23 cellular contexts compared by ENCODE assay signal in the genomic region with DNA sequence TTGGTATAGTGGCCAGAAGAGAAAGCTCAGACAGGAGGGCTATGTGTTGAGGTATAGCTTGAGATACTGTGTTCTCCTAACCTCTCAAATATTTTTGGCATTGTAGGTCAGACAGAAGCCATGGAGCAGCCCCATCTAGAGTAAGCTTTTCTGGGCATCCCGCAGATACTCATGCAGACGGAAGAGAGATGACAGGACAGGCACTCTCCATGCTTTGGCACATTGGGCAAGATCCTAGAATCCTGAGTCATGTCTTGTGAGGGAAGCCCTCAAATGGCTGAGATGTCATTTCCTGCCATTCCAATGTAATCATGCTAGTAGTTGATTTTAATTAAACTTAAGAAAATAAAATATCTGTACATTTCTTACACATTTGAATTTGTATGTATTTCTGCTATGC. TPM values are rescaled to one million over a fixed set of nuclear protein-coding genes. Genes with fewer than 3 reads are reported as not detected.
DNase-seq lines count a peak whose midpoint lies in the region; ATAC-seq and TF ChIP-seq lines count a peak whose summit lies in the region.
"Had no signal": no experiment of that assay in that cellular context is flagged by ENCODE, and none has a peak within 500 bp of the region (broad histone marks: within the 10 kb centered on the region; RNA-seq: fewer than 3 reads in every experiment).

No MANE protein-coding gene starts in this region.

- no TSS peak for BruUV-seq in MCF 10A (replicated peaks; lab: Mats Ljungman, UMichigan)

- POLR2A ChIA-PET in MCF 10A (lab: Yijun Ruan, JAX), result interaction anchor here (1.0 to 1.7 kb wide), 2 partner anchors 16 to 41 kb away, joined by 3 to 7 read pairs; a partner anchor contains a TSS

- TF ChIP-seq POLR2A in breast epithelium (IDR thresholded peaks at IDR 0.05), result no peak

- CTCF ChIA-PET in MCF 10A (lab: Yijun Ruan, JAX), result interaction anchor here (1.0 to 1.2 kb wide), 2 partner anchors 17 to 19 kb away, joined by 3 to 4 read pairs; a partner anchor contains a TSS

- intact Hi-C loops in MCF 10A (cut with micrococcal nuclease) (no loop called here), breast epithelium (cut with DNase I; ENCODE audit: low total_unique reads) (no loop called here), upper lobe of right lung (cut with DNase I) (no loop called here)

- H3K27me3 ChIP-seq in breast epithelium, result no peaks in the 10 kb centered on the region
- H3K27me3 ChIP-seq in upper lobe of right lung, result no peaks in the 10 kb centered on the region
- H3K27me3 ChIP-seq: right lobe of liver, testis had no signal

- no peaks in the 10 kb centered on the region for H3K9me3 Mint-ChIP-seq in MCF 10A (ENCODE audit: unreplicated experiment)
- H3K9me3 Mint-ChIP-seq: activated naive CD8-positive, alpha-beta T cell treated with anti-CD3 and anti-CD28 coated beads for 36 hours; CD4-positive, CD25-positive, alpha-beta regulatory T cell; dendritic cell treated with granulocyte-macrophage colony-stimulating factor and Interleukin-4, amounts not matched to agents 40 ng/mL and 50 ng/mL, for 4 days; stimulated activated effector memory CD8-positive, alpha-beta T cell treated with anti-CD3 and anti-CD28 coated beads, Interleukin-12 subunit alpha, Interleukin-12 subunit beta, amount 100 ng/mL, for 72 hours had no signal

- no peak for TF ChIP-seq CTCF in MCF 10A (IDR thresholded peaks at IDR 0.05; ENCODE audit: unreplicated experiment)
- no peak for TF ChIP-seq CTCF in breast epithelium (IDR thresholded peaks at IDR 0.05)
- no peak for TF ChIP-seq CTCF in upper lobe of right lung (IDR thresholded peaks at IDR 0.05)

- peak; percentile 53 for ATAC-seq in upper lobe of right lung
- ATAC-seq in HG03196 (IDR thresholded peaks at IDR 0.05; ENCODE audit: unreplicated experiment), result no peak
- ATAC-seq: Panc1; right lobe of liver; stimulated activated effector memory CD8-positive, alpha-beta T cell treated with anti-CD3 and anti-CD28 coated beads, Interleukin-12 subunit alpha, Interleukin-12 subunit beta, amount 100 ng/mL, for 72 hours had no signal

- H3K27me3 Mint-ChIP-seq in MCF 10A (ENCODE audit: insufficient read depth, unreplicated experiment), result no peaks in the 10 kb centered on the region
- H3K27me3 Mint-ChIP-seq: dendritic cell treated with granulocyte-macrophage colony-stimulating factor and Interleukin-4, amounts not matched to agents 40 ng/mL and 50 ng/mL, for 4 days had no signal

- H3K4me1 Mint-ChIP-seq in MCF 10A (ENCODE audit: insufficient read depth, unreplicated experiment), result peaks cover 5% of the 10 kb centered on the region
- H3K4me1 Mint-ChIP-seq: CD4-positive, CD25-positive, alpha-beta regulatory T cell had no signal

- H3K4me3 ChIP-seq in breast epithelium (no peak overlapping the region), upper lobe of right lung (no peak overlapping the region)
- H3K4me3 ChIP-seq: left ventricle myocardium inferior, right lobe of liver, testis had no signal

- DNase-seq in MCF 10A (ENCODE audit: unreplicated experiment) (peak; percentile 70), breast epithelium (ENCODE audit: low spot score in 2 of 2) (no peak), NOMO-1 treated with DMSO at 0.1 percent for 48 hours (lab: John Stamatoyannopoulos, UW; ENCODE audit: unreplicated experiment) (peak; percentile 29), fibroblast of gingiva (ENCODE audit: low read depth) (peak; percentile 11), upper lobe of right lung (no peak), kidney glomerular epithelial cell (lab: John Stamatoyannopoulos, UW) (no peak), amniotic stem cell (lab: John Stamatoyannopoulos, UW) (no peak)
- DNase-seq: activated CD4-positive, CD25-positive, alpha-beta regulatory T cell treated with anti-CD3 and anti-CD28 coated beads, Interleukin-2, amount 50 U/mL, for 72 hours; activated naive CD8-positive, alpha-beta T cell treated with anti-CD3 and anti-CD28 coated beads for 36 hours; CD4-positive, CD25-positive, alpha-beta regulatory T cell; DMS79 treated with DMSO at 0.1 percent for 48 hours; left ventricle myocardium inferior; NCI-H1694 treated with DMSO at 0.1 percent for 48 hours; NCI-H2227 treated with DMSO at 0.1 percent for 48 hours; right lobe of liver; T1000; testis had no signal

- no peak overlapping the region for H3K27ac Mint-ChIP-seq in MCF 10A (ENCODE audit: low read depth, unreplicated experiment)
- H3K27ac Mint-ChIP-seq: activated naive CD8-positive, alpha-beta T cell treated with anti-CD3 and anti-CD28 coated beads for 36 hours; CD4-positive, CD25-positive, alpha-beta regulatory T cell; dendritic cell treated with granulocyte-macrophage colony-stimulating factor and Interleukin-4, amounts not matched to agents 40 ng/mL and 50 ng/mL, for 4 days; stimulated activated effector memory CD8-positive, alpha-beta T cell treated with anti-CD3 and anti-CD28 coated beads, Interleukin-12 subunit alpha, Interleukin-12 subunit beta, amount 100 ng/mL, for 72 hours had no signal

- H3K36me3 ChIP-seq in breast epithelium, result no peaks in the 10 kb centered on the region
- no peaks in the 10 kb centered on the region for H3K36me3 ChIP-seq in upper lobe of right lung
- H3K36me3 ChIP-seq: left ventricle myocardium inferior, right lobe of liver had no signal

- no peaks in the 10 kb centered on the region for H3K36me3 Mint-ChIP-seq in MCF 10A (ENCODE audit: insufficient read depth, unreplicated experiment)
- H3K36me3 Mint-ChIP-seq: activated naive CD8-positive, alpha-beta T cell treated with anti-CD3 and anti-CD28 coated beads for 36 hours; brain; CD4-positive, CD25-positive, alpha-beta regulatory T cell; stimulated activated effector memory CD8-positive, alpha-beta T cell treated with anti-CD3 and anti-CD28 coated beads, Interleukin-12 subunit alpha, Interleukin-12 subunit beta, amount 100 ng/mL, for 72 hours had no signal

- no peak overlapping the region for H3K4me3 Mint-ChIP-seq in MCF 10A (ENCODE audit: unreplicated experiment)
- H3K4me3 Mint-ChIP-seq: activated naive CD8-positive, alpha-beta T cell treated with anti-CD3 and anti-CD28 coated beads for 36 hours; brain; CD4-positive, CD25-positive, alpha-beta regulatory T cell; dendritic cell treated with granulocyte-macrophage colony-stimulating factor and Interleukin-4, amounts not matched to agents 40 ng/mL and 50 ng/mL, for 4 days; stimulated activated effector memory CD8-positive, alpha-beta T cell treated with anti-CD3 and anti-CD28 coated beads, Interleukin-12 subunit alpha, Interleukin-12 subunit beta, amount 100 ng/mL, for 72 hours had no signal

- H3K27ac ChIP-seq in breast epithelium, result no peak overlapping the region
- no peak overlapping the region for H3K27ac ChIP-seq in upper lobe of right lung
- H3K27ac ChIP-seq: epithelial cell of prostate, left ventricle myocardium inferior, right lobe of liver, testis had no signal

- no peaks in the 10 kb centered on the region for H3K4me1 ChIP-seq in breast epithelium
- H3K4me1 ChIP-seq in upper lobe of right lung, result no peaks in the 10 kb centered on the region
- H3K4me1 ChIP-seq: right lobe of liver, testis had no signal

- H3K9me3 ChIP-seq in breast epithelium, result no peaks in the 10 kb centered on the region
- no peaks in the 10 kb centered on the region for H3K9me3 ChIP-seq in upper lobe of right lung
- H3K9me3 ChIP-seq: left ventricle myocardium inferior, right lobe of liver, testis had no signal

RNA-seq across cellular contexts. Expression of a gene that starts 16.8 kb away (rescaled TPM):
- total RNA-seq in MCF 10A (2022) (30.3 and 33.7 TPM in 2 replicates), breast epithelium (1 to 10 TPM; 3.3 to 5.6 (median 3.7) TPM), upper lobe of right lung (5.1 TPM)

RNA-seq across cellular contexts. Expression of a gene that starts 39.6 kb away (rescaled TPM):
- total RNA-seq in MCF 10A (2022) (4.7 and 6.1 TPM in 2 replicates), breast epithelium (1 to 10 TPM; 2.9 to 6.4 (median 5.1) TPM), upper lobe of right lung (8.0 TPM)

Comparison
In these comparisons a context has a peak if more than half of its experiments do, and no peak if none do; other contexts are left out.
1. DNase-seq: peak in MCF 10A (single experiment), NOMO-1 treated with DMSO at 0.1 percent for 48 hours (single experiment) and fibroblast of gingiva (single experiment); none in breast epithelium (0 of 2), upper lobe of right lung (single experiment), kidney glomerular epithelial cell (single experiment) and amniotic stem cell (single experiment).